Comparison of ENCODE assay signal across 8 cellular contexts in the genomic region with DNA sequence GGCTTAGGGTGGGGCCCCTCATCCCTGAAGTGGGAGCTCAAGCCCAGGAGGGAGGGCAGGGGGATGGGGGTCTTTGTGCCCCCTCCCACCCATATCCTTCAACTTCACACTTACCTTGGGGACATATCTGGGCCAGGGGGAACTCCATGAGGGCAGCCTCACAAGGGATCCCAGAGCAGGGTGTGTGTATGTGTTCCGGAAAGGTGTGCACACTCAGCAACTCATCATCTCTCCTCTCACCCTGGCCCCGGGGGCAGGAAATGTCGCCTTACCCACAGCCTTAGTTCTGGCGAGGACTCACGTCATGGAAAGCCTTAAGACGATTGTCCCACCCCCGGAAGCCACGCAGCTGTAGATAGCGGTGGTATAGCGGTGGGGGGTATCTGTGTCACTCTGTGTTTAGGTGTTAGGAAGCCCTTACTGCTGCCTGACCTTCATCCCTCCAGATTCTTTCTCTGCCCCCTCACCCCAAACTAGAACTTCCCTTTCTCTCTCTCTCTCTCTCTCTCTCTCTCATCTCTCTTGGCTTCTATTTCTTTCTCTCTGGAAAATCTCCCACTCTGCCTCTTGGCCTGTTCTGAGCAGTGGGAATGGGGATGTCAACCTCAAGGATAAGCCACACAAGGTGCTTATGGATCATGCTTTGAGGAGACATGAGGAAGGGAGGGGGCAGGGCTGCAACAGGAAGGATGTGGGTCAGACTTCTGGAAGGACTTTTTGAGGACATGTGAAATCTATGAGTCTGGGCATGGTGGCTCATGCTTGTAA. TPM values are rescaled to one million over a fixed set of nuclear protein-coding genes. Genes with fewer than 3 reads are reported as not detected.
DNase-seq lines count a peak whose midpoint lies in the region; ATAC-seq, FAIRE-seq and TF ChIP-seq lines count a peak whose summit lies in the region.

Gene SH2D2A (minus strand): TSS at position 288 of the 768 bp plus-strand sequence. CDS start 140 bp downstream, at position 148.

- CTCF ChIA-PET in T-cell (lab: Charles Lee), result interaction anchor here (1.3 to 1.6 kb wide), 2 partner anchors 22 kb away, joined by 3 to 5 read pairs; no protein-coding TSS in a partner anchor

- DNase-seq in GM12892 (ENCODE audit: insufficient read length) (peak; percentile 67), T-cell (peak; percentile 76 to 99 (median 97)), mesenteric fat pad (ENCODE audit: low spot score) (peak; percentile 86), NCI-H2081 treated with DMSO at 0.1 percent for 48 hours (lab: John Stamatoyannopoulos, UW) (no peak)
- peak; percentile 87 to 94 for DNase-seq in activated naive CD4-positive, alpha-beta T cell treated with anti-CD3 and anti-CD28 coated beads, Interleukin-2, amount 50 U/mL, for 72 hours (ENCODE audit: low spot score in 2 of 2)
- DNase-seq in stimulated activated CD8-positive, alpha-beta memory T cell treated with anti-CD3 and anti-CD28 coated beads, Interleukin-7, amount 100 ng/mL, for 48 hours (ENCODE audit: extremely low read depth in 1 of 2, low read depth in 1 of 2), result peak; percentile 91 to 97

- POLR2A ChIA-PET in T-cell (lab: Charles Lee), result interaction anchor here (0.6 kb wide), 2 partner anchors 316 to 710 kb away, joined by 3 to 4 read pairs; partner anchors contain the start of gene MEF2D (in 1 of the 2)

- peaks cover 14% of the 10 kb centered on the region for H3K36me3 Mint-ChIP-seq in T-cell
- peaks cover 49 to 60% of the 10 kb centered on the region in 2 donors for H3K36me3 Mint-ChIP-seq in activated naive CD4-positive, alpha-beta T cell treated with anti-CD3 and anti-CD28 coated beads, Interleukin-2, amount 50 U/mL, for 72 hours

- no peaks in the 10 kb centered on the region for H3K9me3 Mint-ChIP-seq in T-cell
- peaks cover 7 to 10% of the 10 kb centered on the region in 2 donors for H3K9me3 Mint-ChIP-seq in activated naive CD4-positive, alpha-beta T cell treated with anti-CD3 and anti-CD28 coated beads, Interleukin-2, amount 50 U/mL, for 72 hours

- ATAC-seq in HG02981 (IDR thresholded peaks at IDR 0.05; ENCODE audit: unreplicated experiment) (peak; percentile 86), T-cell (replicated peaks in 1 of 4) (peak; percentile 85 to 87 (median 86)), HG03025 (IDR thresholded peaks at IDR 0.05; ENCODE audit: low FRiP score, unreplicated experiment) (no peak)
- ATAC-seq in activated naive CD4-positive, alpha-beta T cell treated with anti-CD3 and anti-CD28 coated beads, Interleukin-2, amount 50 U/mL, for 72 hours, result peak; percentile 86 to 91

- peaks cover 51 to 69% (median 61%) of the 10 kb centered on the region in 3 donors for H3K4me1 Mint-ChIP-seq in T-cell

- peak; percentile 70 for TF ChIP-seq POLR2A in GM12892 (IDR thresholded peaks at IDR 0.05; ENCODE audit: low read depth, low read length)

- H3K27ac Mint-ChIP-seq in T-cell, result peak within 1 kb of the TSS; percentile 98 to 100
- H3K27ac Mint-ChIP-seq in activated naive CD4-positive, alpha-beta T cell treated with anti-CD3 and anti-CD28 coated beads, Interleukin-2, amount 50 U/mL, for 72 hours, result peak within 1 kb of the TSS; percentile 95 to 96

- H3K27me3 Mint-ChIP-seq in T-cell, result no peaks in the 10 kb centered on the region

- H3K4me3 Mint-ChIP-seq in T-cell, result peak within 1 kb of the TSS; percentile 88 to 92 (median 89)

- FAIRE-seq in GM12892 (lab: Jason Lieb, UNC), result peak; percentile 79

RNA-seq across cellular contexts. Expression of gene SH2D2A, which starts in this region (rescaled TPM):
- 3.8 TPM for polyA plus RNA-seq in GM12892 (2012; ENCODE audit: missing spikeins)
- total RNA-seq in T-cell, result 100 to 1,000 TPM in 1 of 5 donors, 10 to 100 TPM in 4; 42.8 to 110 (median 66.8) TPM
- total RNA-seq in activated naive CD4-positive, alpha-beta T cell treated with anti-CD3 and anti-CD28 coated beads, Interleukin-2, amount 50 U/mL, for 72 hours, result 100 to 1,000 TPM; 186 to 215 TPM
- total RNA-seq in mesenteric fat pad, result 4.7 TPM
